In genomic region chr3:2097641-2098191, GRCh38 we compare ENCODE assay signal across 10 cellular contexts. TPM values are rescaled to one million over a fixed set of nuclear protein-coding genes. Genes with fewer than 3 reads are reported as not detected.
A peak's percentile ranks its signal among the peaks of the same experiment; 100 is the strongest.
DNase-seq lines count a peak whose midpoint lies in the region; ATAC-seq and TF ChIP-seq lines count a peak whose summit lies in the region.
"Had no signal": no experiment of that assay in that cellular context is flagged by ENCODE, and none has a peak within 500 bp of the region (broad histone marks: within the 10 kb centered on the region; RNA-seq: fewer than 3 reads in every experiment).

No MANE protein-coding gene starts in this region.

- H3K27ac ChIP-seq in SK-N-SH (ENCODE audit: low read depth in 2 of 2, low read length in 1 of 2) (peak overlapping the region in 1 of 2 experiments; percentile 72; a peak in 1 of 4 replicates), colonic mucosa (no peak overlapping the region), muscle layer of duodenum (ENCODE audit: low read length) (no peak overlapping the region), upper lobe of left lung (no peak overlapping the region)

- H3K27me3 ChIP-seq in SK-N-SH (ENCODE audit: insufficient read depth) = no peaks in the 10 kb centered on the region
- peaks cover 20% of the 10 kb centered on the region for H3K27me3 ChIP-seq in colonic mucosa
- H3K27me3 ChIP-seq in muscle layer of duodenum (ENCODE audit: low read depth, low read length) = no peaks in the 10 kb centered on the region
- H3K27me3 ChIP-seq in upper lobe of left lung = peaks cover 0 to 9% (median 4%) of the 10 kb centered on the region in 4 donors

- intact Hi-C loops in colonic mucosa (cut with DNase I) = no loop called here

- 13% methylated on average over 18 of the region's 18 CpGs for WGBS in SK-N-SH (ENCODE audit: low lambda C conversion rate)
- 7 to 10% methylated on average over 18 of the region's 18 CpGs for WGBS in upper lobe of left lung, 2 donors

- no peaks in the 10 kb centered on the region for H3K9me3 ChIP-seq in SK-N-SH
- H3K9me3 ChIP-seq in colonic mucosa = no peaks in the 10 kb centered on the region
- no peaks in the 10 kb centered on the region for H3K9me3 ChIP-seq in muscle layer of duodenum (ENCODE audit: control insufficient read depth in 1 of 2, low read length in 2 of 2)
- no peaks in the 10 kb centered on the region for H3K9me3 ChIP-seq in upper lobe of left lung

- TF ChIP-seq EP300 in SK-N-SH (IDR thresholded peaks at IDR 0.05; ENCODE audit: borderline replicate concordance in 1 of 2, low read depth in 1 of 2, low read length in 1 of 2) (no peak), upper lobe of left lung (IDR thresholded peaks at IDR 0.05) (no peak)

- peak; percentile 39 for DNase-seq in SK-N-SH
- peak; percentile 57 for DNase-seq in colonic mucosa
- no peak for DNase-seq in upper lobe of left lung
- DNase-seq in activated T-cell treated with anti-CD3 and anti-CD28 coated beads, Interleukin-2, amount 50 U/mL, for 1 hour = no peak

- POLR2A ChIA-PET in SK-N-SH (lab: Yijun Ruan, JAX) = no interaction called here

- CTCF ChIA-PET in SK-N-SH (lab: Yijun Ruan, JAX) = no interaction called here

- H3K9ac ChIP-seq in SK-N-SH (no peak overlapping the region), colonic mucosa (ENCODE audit: low read depth in 2 of 2, low read length in 2 of 2) (peak overlapping the region in 1 of 2 donors; percentile 55)

- H3K36me3 ChIP-seq in SK-N-SH (replicated peaks in 1 of 2; ENCODE audit: control insufficient read depth in 1 of 2, insufficient read depth in 2 of 2, low read length in 1 of 2) = no peaks in the 10 kb centered on the region
- no peaks in the 10 kb centered on the region for H3K36me3 ChIP-seq in colonic mucosa
- H3K36me3 ChIP-seq in muscle layer of duodenum (ENCODE audit: control insufficient read depth in 1 of 2, insufficient read depth in 2 of 2, low read length in 2 of 2) = no peaks in the 10 kb centered on the region
- no peaks in the 10 kb centered on the region for H3K36me3 ChIP-seq in upper lobe of left lung

- H3K4me1 ChIP-seq in SK-N-SH (ENCODE audit: control insufficient read depth in 1 of 2, insufficient read depth in 2 of 2, low read depth in 1 of 2, low read length in 1 of 2) (peaks cover 0 to 7% of the 10 kb centered on the region in 2 experiments; a peak in 2 of 4 replicates), colonic mucosa (no peaks in the 10 kb centered on the region), muscle layer of duodenum (ENCODE audit: control insufficient read depth in 1 of 2, insufficient read depth in 2 of 2, low read length in 2 of 2) (peaks cover 0 to 14% of the 10 kb centered on the region in 2 donors), upper lobe of left lung (peaks cover 0 to 21% (median 2%) of the 10 kb centered on the region in 4 donors)

- H3K79me2 ChIP-seq in SK-N-SH (ENCODE audit: insufficient read depth) = no peaks in the 10 kb centered on the region

- ATAC-seq in SK-N-SH treated with all-trans-retinoic acid at 6 μM for 48 hours = no peak
- no peak for ATAC-seq in upper lobe of left lung (ENCODE audit: low FRiP score in 2 of 2)
- no peak for ATAC-seq in HG02571 (IDR thresholded peaks at IDR 0.05; ENCODE audit: unreplicated experiment)
- ATAC-seq in HG03457 (IDR thresholded peaks at IDR 0.05; ENCODE audit: unreplicated experiment) = no peak

- H3K4me3 ChIP-seq in SK-N-SH (ENCODE audit: low read depth in 2 of 2, low read length in 1 of 2) (peak overlapping the region in 1 of 2 experiments; percentile 53; a peak in 2 of 4 replicates), colonic mucosa (peak overlapping the region; percentile 57), muscle layer of duodenum (ENCODE audit: low read depth in 1 of 2, low read length in 2 of 2) (peak overlapping the region; percentile 24 to 70), upper lobe of left lung (peak overlapping the region in 3 of 4 donors; percentile 52 to 65 (median 62))

- TF ChIP-seq RAD21 in SK-N-SH (IDR thresholded peaks at IDR 0.05; ENCODE audit: low read length) = 0 out of 2 replicates have a peak, but pooled peaks have one; percentile 3

- H3F3A ChIP-seq in SK-N-SH (replicated peaks; ENCODE audit: insufficient read depth) = no peaks in the 10 kb centered on the region

- H3K9me2 ChIP-seq in SK-N-SH = no peaks in the 10 kb centered on the region

- no peak for TF ChIP-seq CTCF in SK-N-SH (IDR thresholded peaks at IDR 0.05)
- no peak for TF ChIP-seq CTCF in colonic mucosa (IDR thresholded peaks at IDR 0.05)
- TF ChIP-seq CTCF in upper lobe of left lung (IDR thresholded peaks at IDR 0.05) = no peak

- TF ChIP-seq POLR2A in upper lobe of left lung (IDR thresholded peaks at IDR 0.05) = no peak

- no peak overlapping the region for H3K4me2 ChIP-seq in SK-N-SH

- H2AFZ ChIP-seq in SK-N-SH (ENCODE audit: low read depth) = no peak overlapping the region

- no peaks in the 10 kb centered on the region for H4K20me1 ChIP-seq in SK-N-SH (ENCODE audit: insufficient read depth)

TF ChIP-seq in SK-N-SH, 30 proteins besides CTCF, POLR2A, EP300 and RAD21:
- TF ChIP-seq ELF1 (IDR thresholded peaks at IDR 0.05) = no peak
- no peak for TF ChIP-seq MXI1 (IDR thresholded peaks at IDR 0.05; ENCODE audit: low read depth, low read length)
- TF ChIP-seq POLR2AphosphoS5 (IDR thresholded peaks at IDR 0.05; ENCODE audit: low read depth, low read length) = no peak
- TF ChIP-seq USF2 (IDR thresholded peaks at IDR 0.05; ENCODE audit: borderline replicate concordance, low read depth, low read length) = no peak

TF ChIP-seq in SK-N-SH treated with all-trans-retinoic acid at 6 μM for 48 hours, 23 proteins besides CTCF, POLR2A, EP300 and RAD21:
- TF ChIP-seq CREB5 (CRISPR knock-in tag; IDR thresholded peaks at IDR 0.05; ENCODE audit: low read depth) = no peak
- no peak for TF ChIP-seq ZNF565 (CRISPR knock-in tag; conservative IDR thresholded peaks at IDR 0.05; ENCODE audit: low read depth)
- no peak for TF ChIP-seq ARNTL (CRISPR knock-in tag; IDR thresholded peaks at IDR 0.05; ENCODE audit: borderline replicate concordance, low read depth)
- no peak for TF ChIP-seq ZFP30 (CRISPR knock-in tag; IDR thresholded peaks at IDR 0.05)
- no peak for TF ChIP-seq BACH2 (CRISPR knock-in tag; IDR thresholded peaks at IDR 0.05; ENCODE audit: borderline replicate concordance)
- TF ChIP-seq TSHZ2 (CRISPR knock-in tag; IDR thresholded peaks at IDR 0.05) = no peak
- no peak for TF ChIP-seq ZNF70 (CRISPR knock-in tag; IDR thresholded peaks at IDR 0.05)
- no peak for TF ChIP-seq ZC3H10 (CRISPR knock-in tag; IDR thresholded peaks at IDR 0.05)
- no peak for TF ChIP-seq ISL1 (CRISPR knock-in tag; IDR thresholded peaks at IDR 0.05)
- TF ChIP-seq PATZ1 (CRISPR knock-in tag; IDR thresholded peaks at IDR 0.05; ENCODE audit: borderline replicate concordance) = no peak
- no peak for TF ChIP-seq ZNF8 (CRISPR knock-in tag; IDR thresholded peaks at IDR 0.05)
- no peak for TF ChIP-seq TCF4 (CRISPR knock-in tag; IDR thresholded peaks at IDR 0.05; ENCODE audit: borderline replicate concordance)
- no peak for TF ChIP-seq ESRRG (CRISPR knock-in tag; IDR thresholded peaks at IDR 0.05)

RNA-seq across cellular contexts. Expression of gene CNTN4, which starts 0.9 kb away (rescaled TPM):
- polyA plus RNA-seq in SK-N-SH (2012; rRNA removed) = 0.12 and 0.21 TPM in 2 replicates
- polyA plus RNA-seq in SK-N-SH (2012; cell fraction: cytosol; rRNA removed) = 0.21 and 0.26 TPM in 2 replicates
- 0.02 and 0.77 TPM in 2 replicates for polyA plus RNA-seq in SK-N-SH (2012; cell fraction: nucleus; rRNA removed)
- total RNA-seq in colonic mucosa (10 to 100 TPM in 1 of 2 donors, 1 to 10 TPM in 1; 8.2 to 19.1 TPM), upper lobe of left lung (10 to 100 TPM in 2 of 6 donors, 1 to 10 TPM in 4; 1.0 to 13.5 (median 6.3) TPM)
- total RNA-seq: activated CD8-positive, alpha-beta memory T cell treated with anti-CD3 and anti-CD28 coated beads for 36 hours; OCI-LY7 had no signal

Comparison
In these comparisons a context has a peak if more than half of its experiments do, and no peak if none do; other contexts are left out.
1. DNase-seq: peak in SK-N-SH (single experiment) and colonic mucosa (single experiment); none in upper lobe of left lung (0 of 2) and activated T-cell treated with anti-CD3 and anti-CD28 coated beads, Interleukin-2, amount 50 U/mL, for 1 hour (single experiment).